8 cellular contexts compared by ENCODE assay signal in genomic region chr6:24494726-24495515, GRCh38. TPM values are rescaled to one million over a fixed set of nuclear protein-coding genes. Genes with fewer than 3 reads are reported as not detected.
DNase-seq lines count a peak whose midpoint lies in the region; ATAC-seq and TF ChIP-seq lines count a peak whose summit lies in the region.

ALDH5A1 (plus strand) TSS chr6:24494969; CDS start chr6:24494997, 28 bp downstream.

- no peak within 1 kb of the TSS for H3K56ac ChIP-seq in IMR-90 (ENCODE audit: extremely low read depth, insufficient read depth, low read length)

- H4K5ac ChIP-seq in IMR-90 (ENCODE audit: low read depth, low read length) = no peak within 1 kb of the TSS

- no peak for TF ChIP-seq RAD21 in IMR-90 (IDR thresholded peaks at IDR 0.05; ENCODE audit: low read length)

- H3K4ac ChIP-seq in IMR-90 (ENCODE audit: low read depth, low read length) = no peak within 1 kb of the TSS

- no peak within 1 kb of the TSS for H2AK5ac ChIP-seq in IMR-90 (ENCODE audit: low read depth, low read length)

- H3K9me1 ChIP-seq in IMR-90 (ENCODE audit: insufficient read depth, low read length) = no peaks in the 10 kb centered on the region

- H3K14ac ChIP-seq in IMR-90 (replicated peaks; ENCODE audit: low read depth, low read length) = no peak within 1 kb of the TSS

- BruUV-seq in IMR-90 (replicated peaks; lab: Mats Ljungman, UMichigan) = no TSS peak

- H3K27me3 ChIP-seq in IMR-90 (ENCODE audit: control insufficient read depth, insufficient read depth, low read length) (peaks cover 12% of the 10 kb centered on the region), SJCRH30 (no peaks in the 10 kb centered on the region), ovary (no peaks in the 10 kb centered on the region), thymus (ENCODE audit: control insufficient read depth, insufficient read depth) (no peaks in the 10 kb centered on the region)

- H3K9ac ChIP-seq in IMR-90 (ENCODE audit: low read depth, low read length) = peak within 1 kb of the TSS; percentile 4; the same call in 1 of the 2 replicates

- TF ChIP-seq CTCF in IMR-90 (conservative IDR thresholded peaks at IDR 0.05; ENCODE audit: low read depth, low read length) (0 out of 2 replicates have a peak, but pooled peaks have one; percentile 8), ovary (IDR thresholded peaks at IDR 0.05) (no peak)

- dilution Hi-C loops in IMR-90 (cut with HindIII; ENCODE audit: low sequenced_read_pairs, unreplicated experiment) = no loop called here

- peak within 1 kb of the TSS; percentile 95 for H2AFZ ChIP-seq in IMR-90 (replicated peaks; ENCODE audit: low read length, poor library complexity)

- H2BK20ac ChIP-seq in IMR-90 (ENCODE audit: low read depth, low read length) = no peak within 1 kb of the TSS

- no peak within 1 kb of the TSS for H2BK5ac ChIP-seq in IMR-90 (ENCODE audit: low read depth, low read length, poor library complexity, severe bottlenecking)

- H3K4me3 ChIP-seq in IMR-90 (ENCODE audit: insufficient read depth, low read depth, low read length) = peak within 1 kb of the TSS; percentile 81
- H3K4me3 ChIP-seq in SJCRH30 = peak within 1 kb of the TSS; percentile 66
- peak within 1 kb of the TSS; percentile 64 for H3K4me3 ChIP-seq in ovary
- H3K4me3 ChIP-seq in thymus (ENCODE audit: low read length) = peak within 1 kb of the TSS; percentile 84

- H4K91ac ChIP-seq in IMR-90 (ENCODE audit: insufficient read depth, low read depth, low read length) = no peak within 1 kb of the TSS

- H2BK15ac ChIP-seq in IMR-90 (ENCODE audit: low read depth, low read length) = no peak within 1 kb of the TSS

- no peaks in the 10 kb centered on the region for H3K79me1 ChIP-seq in IMR-90 (ENCODE audit: low read depth in 1 of 2, low read length in 2 of 2)

- peak within 1 kb of the TSS; percentile 44 for H2AK9ac ChIP-seq in IMR-90 (replicated peaks; ENCODE audit: low read depth, low read length, poor library complexity)

- no peaks in the 10 kb centered on the region for H4K20me1 ChIP-seq in IMR-90 (ENCODE audit: insufficient read depth, low read length)

- no peak within 1 kb of the TSS for H2BK120ac ChIP-seq in IMR-90 (ENCODE audit: low read depth, low read length)

- peak; percentile 46 for DNase-seq in DMS79 (lab: John Stamatoyannopoulos, UW)
- peak; percentile 38 for DNase-seq in IMR-90
- peak; percentile 55 to 61 for DNase-seq in SJCRH30
- peak; percentile 53 to 80 (median 71) for DNase-seq in activated naive CD4-positive, alpha-beta T cell (lab: John Stamatoyannopoulos, UW)
- DNase-seq in glomerular visceral epithelial cell (ENCODE audit: extremely low spot score) = peak; percentile 53
- DNase-seq in ovary = peak; percentile 70 to 82 (median 76)

- H3K9me3 ChIP-seq in IMR-90 (ENCODE audit: control insufficient read depth, insufficient read depth, low read length) (no peaks in the 10 kb centered on the region), SJCRH30 (replicated peaks) (no peaks in the 10 kb centered on the region), ovary (no peaks in the 10 kb centered on the region), thymus (ENCODE audit: control insufficient read depth) (no peaks in the 10 kb centered on the region)

- POLR2A ChIA-PET in IMR-90 (lab: Charles Lee; ENCODE audit: unreplicated experiment) = no interaction called here

- in situ Hi-C loops in IMR-90 (cut with MboI; ENCODE audit: low sequenced_read_pairs) = no loop called here

- WGBS in IMR-90 (ENCODE audit: extremely low coverage in 2 of 2, insufficient read length in 1 of 2), 2 experiments = 2% methylated on average over 40 of the region's 94 CpGs; no CpG with 5 or more reads in 1 of the 2 experiments
- WGBS in ovary, 3 donors = 0 to 1% (median 0%) methylated on average over 55 to 94 of the region's 94 CpGs
- WGBS in thymus = under 1% methylated on average over 94 of the region's 94 CpGs

- intact Hi-C loops in IMR-90 (cut with micrococcal nuclease) (no loop called here), ovary (cut with DNase I) (no loop called here)

- peak within 1 kb of the TSS; percentile 85 for H3K4me2 ChIP-seq in IMR-90 (ENCODE audit: low read depth, low read length)

- H4K8ac ChIP-seq in IMR-90 (ENCODE audit: low read depth in 2 of 2, low read length in 2 of 2) = no peak within 1 kb of the TSS

- CTCF ChIA-PET in IMR-90 (lab: Yijun Ruan, JAX) = interaction anchor here (0.8 kb wide), 1 partner anchor 9 kb away, joined by 3 read pairs; no protein-coding TSS in a partner anchor

- no peak within 1 kb of the TSS; the same call in 1 of the 2 replicates for H3K23ac ChIP-seq in IMR-90 (ENCODE audit: low read depth, low read length)

- H3K4me1 ChIP-seq in IMR-90 (ENCODE audit: control insufficient read depth, insufficient read depth, low read length) (peaks cover 5% of the 10 kb centered on the region), SJCRH30 (no peaks in the 10 kb centered on the region), ovary (ENCODE audit: insufficient read depth) (peaks cover 3% of the 10 kb centered on the region), thymus (ENCODE audit: control insufficient read depth, insufficient read depth, low read length) (peaks cover 26% of the 10 kb centered on the region)

- H3K27ac ChIP-seq in IMR-90 (ENCODE audit: insufficient read depth, low read length) (no peak within 1 kb of the TSS; the same call in 1 of the 2 replicates), SJCRH30 (peak within 1 kb of the TSS; percentile 17; the same call in 1 of the 2 replicates), ovary (peak within 1 kb of the TSS; percentile 9 to 70), thymus (ENCODE audit: low read depth) (peak within 1 kb of the TSS; percentile 90)

- TF ChIP-seq POLR2A in IMR-90 (IDR thresholded peaks at IDR 0.05; ENCODE audit: low read depth, low read length) (no peak), ovary (IDR thresholded peaks at IDR 0.05) (no peak)

- H3K18ac ChIP-seq in IMR-90 (ENCODE audit: low read depth, low read length) = no peak within 1 kb of the TSS

- peak; percentile 75 for ATAC-seq in GM21515 (IDR thresholded peaks at IDR 0.05; ENCODE audit: unreplicated experiment)
- peak; percentile 93 for ATAC-seq in IMR-90 (ENCODE audit: low read depth)

- H3K36me3 ChIP-seq in IMR-90 (ENCODE audit: control insufficient read depth, insufficient read depth, low read length) = no peaks in the 10 kb centered on the region
- H3K36me3 ChIP-seq in SJCRH30 = no peaks in the 10 kb centered on the region
- no peaks in the 10 kb centered on the region for H3K36me3 ChIP-seq in ovary
- H3K36me3 ChIP-seq in thymus (ENCODE audit: control insufficient read depth, insufficient read depth) = peaks cover 14% of the 10 kb centered on the region

- no peak for TF ChIP-seq EP300 in ovary (IDR thresholded peaks at IDR 0.05)

TF ChIP-seq in IMR-90, 13 proteins besides CTCF, POLR2A, EP300 and RAD21:
- TF ChIP-seq, protein P1, sequence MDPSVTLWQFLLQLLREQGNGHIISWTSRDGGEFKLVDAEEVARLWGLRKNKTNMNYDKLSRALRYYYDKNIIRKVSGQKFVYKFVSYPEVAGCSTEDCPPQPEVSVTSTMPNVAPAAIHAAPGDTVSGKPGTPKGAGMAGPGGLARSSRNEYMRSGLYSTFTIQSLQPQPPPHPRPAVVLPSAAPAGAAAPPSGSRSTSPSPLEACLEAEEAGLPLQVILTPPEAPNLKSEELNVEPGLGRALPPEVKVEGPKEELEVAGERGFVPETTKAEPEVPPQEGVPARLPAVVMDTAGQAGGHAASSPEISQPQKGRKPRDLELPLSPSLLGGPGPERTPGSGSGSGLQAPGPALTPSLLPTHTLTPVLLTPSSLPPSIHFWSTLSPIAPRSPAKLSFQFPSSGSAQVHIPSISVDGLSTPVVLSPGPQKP (IDR thresholded peaks at IDR 0.05; ENCODE audit: borderline replicate concordance, low read depth, low read length) = no peak
- TF ChIP-seq BHLHE40 (IDR thresholded peaks at IDR 0.05; ENCODE audit: low read depth, low read length) (no peak), CHD1 (IDR thresholded peaks at IDR 0.05; ENCODE audit: low read depth, low read length) (no peak), FOS (IDR thresholded peaks at IDR 0.05; ENCODE audit: low read depth, low read length) (no peak), MXI1 (IDR thresholded peaks at IDR 0.05; ENCODE audit: borderline replicate concordance, low read depth, low read length) (no peak), NFE2L2 (IDR thresholded peaks at IDR 0.05; ENCODE audit: low read depth, low read length) (no peak), RFX5 (IDR thresholded peaks at IDR 0.05; ENCODE audit: low read depth, low read length) (no peak), RCOR1 (IDR thresholded peaks at IDR 0.05; ENCODE audit: insufficient replicate concordance, low read length) (no peak), SMC3 (IDR thresholded peaks at IDR 0.05; ENCODE audit: low read depth, low read length) (no peak), MAFK (IDR thresholded peaks at IDR 0.05; ENCODE audit: low read depth, low read length) (no peak), CEBPB (IDR thresholded peaks at IDR 0.05; ENCODE audit: low read depth, low read length) (no peak), MAZ (IDR thresholded peaks at IDR 0.05; ENCODE audit: borderline replicate concordance, low read depth, low read length) (no peak)
- TF ChIP-seq, protein P2, sequence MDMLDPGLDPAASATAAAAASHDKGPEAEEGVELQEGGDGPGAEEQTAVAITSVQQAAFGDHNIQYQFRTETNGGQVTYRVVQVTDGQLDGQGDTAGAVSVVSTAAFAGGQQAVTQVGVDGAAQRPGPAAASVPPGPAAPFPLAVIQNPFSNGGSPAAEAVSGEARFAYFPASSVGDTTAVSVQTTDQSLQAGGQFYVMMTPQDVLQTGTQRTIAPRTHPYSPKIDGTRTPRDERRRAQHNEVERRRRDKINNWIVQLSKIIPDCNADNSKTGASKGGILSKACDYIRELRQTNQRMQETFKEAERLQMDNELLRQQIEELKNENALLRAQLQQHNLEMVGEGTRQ (IDR thresholded peaks at IDR 0.05; ENCODE audit: low read depth, low read length) = no peak

RNA-seq across cellular contexts. Expression of gene ALDH5A1, which starts in this region (rescaled TPM):
- total RNA-seq in IMR-90 (2012; rRNA removed) = 0.28 and 0.36 TPM in 2 replicates
- 0.46 and 0.48 TPM in 2 replicates for polyA plus RNA-seq in IMR-90 (2012; rRNA removed)
- 0.13 and 0.26 TPM in 2 replicates for polyA plus RNA-seq in IMR-90 (2012; cell fraction: cytosol; rRNA removed)
- polyA plus RNA-seq in IMR-90 (2012; cell fraction: nucleus; rRNA removed; ENCODE audit: low replicate concordance) = 0.25 and 0.45 TPM in 2 replicates
- 1.6 and 2.4 TPM in 2 replicates for total RNA-seq in SJCRH30 (2014; rRNA removed; shearing (Covaris generic))
- total RNA-seq in ovary = 10 to 100 TPM in 4 of 7 donors, 1 to 10 TPM in 3; 5.4 to 17.0 (median 10.1) TPM
- 10 to 100 TPM in 1 of 2 donors, 1 to 10 TPM in 1; 4.1 to 14.1 TPM for polyA plus RNA-seq in ovary
- 13.4 TPM for polyA plus RNA-seq in thymus

Comparison
In these comparisons a context has a peak if more than half of its experiments do, and no peak if none do; other contexts are left out.
1. Peak in DNase-seq, ATAC-seq, H3K4me3 ChIP-seq, H3K9ac ChIP-seq and H3K4me2 ChIP-seq in IMR-90; RNA of the gene not detected or under 1 TPM.